34 cellular contexts compared by ENCODE assay signal in the genomic region with DNA sequence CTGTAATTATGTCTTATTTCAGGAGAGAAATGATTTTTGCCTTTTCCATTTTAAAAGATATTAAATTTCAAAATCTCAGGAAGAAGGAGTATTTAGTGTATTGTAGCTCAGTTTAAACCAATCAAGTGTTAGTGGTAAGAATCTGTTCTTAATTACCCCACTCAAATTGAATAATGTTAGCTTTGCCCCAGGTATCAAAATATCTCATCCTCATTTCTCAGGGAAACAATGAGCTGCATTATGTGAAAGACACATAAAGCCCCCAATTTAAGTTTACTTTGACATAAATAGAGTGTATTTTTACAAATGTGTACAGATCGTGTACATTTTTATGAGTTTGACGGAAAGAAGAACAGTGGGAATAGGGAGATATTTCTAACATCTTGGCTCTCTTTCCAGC.
"Had no signal": no experiment of that assay in that cellular context is flagged by ENCODE, and none has a peak within 500 bp of the region (broad histone marks: within the 10 kb centered on the region; RNA-seq: fewer than 3 reads in every experiment).

No MANE protein-coding gene starts in this region.

- H3K27me3 ChIP-seq: ascending aorta, cardiac muscle cell had no signal

- H3K4me3 Mint-ChIP-seq: activated B cell treated with CpG ODN at 0.5 μM for 24 hours; activated CD4-positive, alpha-beta memory T cell treated with anti-CD3 and anti-CD28 coated beads, Interleukin-2, amount 10 ng/mL, durations not matched to agents 7 days and 5 days; activated CD4-positive, alpha-beta T cell treated with anti-CD3 and anti-CD28 coated beads, Interleukin-2, amount 10 ng/mL, durations not matched to agents 24 days and 14 days; activated CD8-positive, alpha-beta memory T cell treated with anti-CD3 and anti-CD28 coated beads, Interleukin-2, amount 10 ng/mL, durations not matched to agents 7 days and 5 days; activated CD8-positive, alpha-beta T cell treated with anti-CD3 and anti-CD28 coated beads, Interleukin-2, amount 10 ng/mL, durations not matched to agents 7 days and 5 days; activated naive CD4-positive, alpha-beta T cell treated with anti-CD3 and anti-CD28 coated beads, Interleukin-2, amount 10 ng/mL, durations not matched to agents 7 days and 5 days; activated naive CD4-positive, alpha-beta T cell treated with anti-CD3 and anti-CD28 coated beads, Interleukin-2, amount 50 U/mL, for 24 hours; activated naive CD8-positive, alpha-beta T cell; activated naive CD8-positive, alpha-beta T cell treated with anti-CD3 and anti-CD28 coated beads, Interleukin-2, amount 10 ng/mL, durations not matched to agents 7 days and 5 days; activated naive CD8-positive, alpha-beta T cell treated with anti-CD3 and anti-CD28 coated beads, Interleukin-2, amount 50 U/mL, for 24 hours; activated T-cell treated with anti-CD3 and anti-CD28 coated beads, Interleukin-2, amount 50 U/mL, for 24 hours; brain; central memory CD8-positive, alpha-beta T cell; T-helper 1 cell treated with Interleukin-12 subunit alpha and Interleukin-12 subunit beta and Interleukin-4 antibody, amounts not matched to agents 30 μg/mL and 1 μg/mL, for 36 hours; T-helper 2 cell treated with Interferon-gamma antibody and Interleukin-4, amounts not matched to agents 5 μg/mL and 100 μg/mL, for 36 hours had no signal

- H3K27ac Mint-ChIP-seq: activated B cell treated with CpG ODN at 0.5 μM for 24 hours; activated CD4-positive, alpha-beta memory T cell treated with anti-CD3 and anti-CD28 coated beads, Interleukin-2, amount 10 ng/mL, durations not matched to agents 7 days and 5 days; activated CD4-positive, alpha-beta T cell treated with anti-CD3 and anti-CD28 coated beads, Interleukin-2, amount 10 ng/mL, durations not matched to agents 24 days and 14 days; activated CD8-positive, alpha-beta memory T cell treated with anti-CD3 and anti-CD28 coated beads, Interleukin-2, amount 10 ng/mL, durations not matched to agents 7 days and 5 days; activated CD8-positive, alpha-beta T cell treated with anti-CD3 and anti-CD28 coated beads, Interleukin-2, amount 10 ng/mL, durations not matched to agents 7 days and 5 days; activated naive CD4-positive, alpha-beta T cell treated with anti-CD3 and anti-CD28 coated beads, Interleukin-2, amount 10 ng/mL, durations not matched to agents 7 days and 5 days; activated naive CD4-positive, alpha-beta T cell treated with anti-CD3 and anti-CD28 coated beads, Interleukin-2, amount 50 U/mL, for 24 hours; activated naive CD8-positive, alpha-beta T cell; activated naive CD8-positive, alpha-beta T cell treated with anti-CD3 and anti-CD28 coated beads, Interleukin-2, amount 10 ng/mL, durations not matched to agents 7 days and 5 days; activated naive CD8-positive, alpha-beta T cell treated with anti-CD3 and anti-CD28 coated beads, Interleukin-2, amount 50 U/mL, for 24 hours; activated T-cell treated with anti-CD3 and anti-CD28 coated beads, Interleukin-2, amount 50 U/mL, for 24 hours; activated T-helper 2 cell treated with anti-CD3 and anti-CD28 coated beads, Interferon-gamma antibody, Interleukin-2, Interleukin-4, amounts not matched to agents 10 μg/mL and 5 μg/mL and 100 μg/mL, durations not matched to agents 14 hours and 24 hours and 36 hours; brain; T-helper 1 cell treated with Interleukin-12 subunit alpha and Interleukin-12 subunit beta and Interleukin-4 antibody, amounts not matched to agents 30 μg/mL and 1 μg/mL, for 36 hours; T-helper 2 cell treated with Interferon-gamma antibody and Interleukin-4, amounts not matched to agents 5 μg/mL and 100 μg/mL, for 36 hours had no signal

- ATAC-seq: activated CD8-positive, alpha-beta memory T cell treated with anti-CD3 and anti-CD28 coated beads, Interleukin-2, amount 10 ng/mL, durations not matched to agents 7 days and 5 days; activated CD8-positive, alpha-beta T cell treated with anti-CD3 and anti-CD28 coated beads, Interleukin-2, amount 10 ng/mL, durations not matched to agents 7 days and 5 days; activated naive CD8-positive, alpha-beta T cell treated with anti-CD3 and anti-CD28 coated beads, Interleukin-2, amount 50 U/mL, for 24 hours had no signal

- H3K4me1 Mint-ChIP-seq: activated B cell treated with CpG ODN at 0.5 μM for 24 hours; activated CD4-positive, alpha-beta memory T cell treated with anti-CD3 and anti-CD28 coated beads, Interleukin-2, amount 10 ng/mL, durations not matched to agents 7 days and 5 days; activated CD4-positive, alpha-beta T cell treated with anti-CD3 and anti-CD28 coated beads, Interleukin-2, amount 10 ng/mL, durations not matched to agents 24 days and 14 days; activated CD8-positive, alpha-beta memory T cell treated with anti-CD3 and anti-CD28 coated beads, Interleukin-2, amount 10 ng/mL, durations not matched to agents 7 days and 5 days; activated naive CD4-positive, alpha-beta T cell treated with anti-CD3 and anti-CD28 coated beads, Interleukin-2, amount 10 ng/mL, durations not matched to agents 7 days and 5 days; activated naive CD4-positive, alpha-beta T cell treated with anti-CD3 and anti-CD28 coated beads, Interleukin-2, amount 50 U/mL, for 24 hours; activated naive CD8-positive, alpha-beta T cell treated with anti-CD3 and anti-CD28 coated beads, Interleukin-2, amount 10 ng/mL, durations not matched to agents 7 days and 5 days; activated naive CD8-positive, alpha-beta T cell treated with anti-CD3 and anti-CD28 coated beads, Interleukin-2, amount 50 U/mL, for 24 hours; central memory CD8-positive, alpha-beta T cell had no signal

- H3K9me3 Mint-ChIP-seq: activated B cell treated with CpG ODN at 0.5 μM for 24 hours; activated CD4-positive, alpha-beta T cell treated with anti-CD3 and anti-CD28 coated beads, Interleukin-2, amount 10 ng/mL, durations not matched to agents 24 days and 14 days; activated naive CD8-positive, alpha-beta T cell treated with anti-CD3 and anti-CD28 coated beads, Interleukin-2, amount 10 ng/mL, durations not matched to agents 7 days and 5 days; activated naive CD8-positive, alpha-beta T cell treated with anti-CD3 and anti-CD28 coated beads, Interleukin-2, amount 50 U/mL, for 24 hours; activated T-helper 2 cell treated with anti-CD3 and anti-CD28 coated beads, Interferon-gamma antibody, Interleukin-2, Interleukin-4, amounts not matched to agents 10 μg/mL and 5 μg/mL and 100 μg/mL, durations not matched to agents 14 hours and 24 hours and 36 hours; brain; central memory CD8-positive, alpha-beta T cell; T-helper 1 cell treated with Interleukin-12 subunit alpha and Interleukin-12 subunit beta and Interleukin-4 antibody, amounts not matched to agents 30 μg/mL and 1 μg/mL, for 36 hours; T-helper 2 cell treated with Interferon-gamma antibody and Interleukin-4, amounts not matched to agents 5 μg/mL and 100 μg/mL, for 36 hours had no signal

- H3K27ac ChIP-seq: ascending aorta, cardiac muscle cell, VCaP had no signal

- H3K4me3 ChIP-seq: ascending aorta, cardiac muscle cell had no signal

- H3K36me3 ChIP-seq: ascending aorta, cardiac muscle cell had no signal

- DNase-seq: activated B cell treated with CpG ODN at 0.5 μM for 24 hours; activated CD4-positive, alpha-beta memory T cell treated with anti-CD3 and anti-CD28 coated beads, Interleukin-2, amount 10 ng/mL, durations not matched to agents 7 days and 5 days; activated CD4-positive, alpha-beta T cell treated with anti-CD3 and anti-CD28 coated beads for 4 hours; activated CD4-positive, alpha-beta T cell treated with anti-CD3 and anti-CD28 coated beads, Interleukin-2, amount 10 ng/mL, durations not matched to agents 24 days and 14 days; activated CD4-positive, alpha-beta T cell treated with anti-CD3 and anti-CD28 coated beads, Interleukin-2, amount 50 U/mL, for 48 hours; activated CD4-positive, CD25-positive, alpha-beta regulatory T cell treated with anti-CD3 and anti-CD28 coated beads, Interleukin-2, amount 50 U/mL, for 72 hours; activated CD8-positive, alpha-beta memory T cell treated with anti-CD3 and anti-CD28 coated beads for 24 hours; activated CD8-positive, alpha-beta memory T cell treated with anti-CD3 and anti-CD28 coated beads, Interleukin-2, amount 10 ng/mL, durations not matched to agents 7 days and 5 days; activated CD8-positive, alpha-beta memory T cell treated with anti-CD3 and anti-CD28 coated beads, Interleukin-2, amount 50 U/mL, for 48 hours; activated CD8-positive, alpha-beta T cell treated with anti-CD3 and anti-CD28 coated beads, Interleukin-2, amount 10 ng/mL, durations not matched to agents 7 days and 5 days; activated effector memory CD4-positive, alpha-beta T cell treated with Interleukin-2 at 50 U/mL for 16 hours; activated gamma-delta T cell; activated naive CD4-positive, alpha-beta T cell treated with anti-CD3 and anti-CD28 coated beads, Interleukin-2, amount 10 ng/mL, durations not matched to agents 7 days and 5 days; activated naive CD4-positive, alpha-beta T cell treated with Interleukin-2 at 50 U/mL for 16 hours; activated naive CD8-positive, alpha-beta T cell treated with anti-CD3 and anti-CD28 coated beads, Interleukin-2, amount 10 ng/mL, durations not matched to agents 7 days and 5 days; activated naive CD8-positive, alpha-beta T cell treated with anti-CD3 and anti-CD28 coated beads, Interleukin-2, amount 50 U/mL, for 24 hours; activated T-cell treated with anti-CD3 and anti-CD28 coated beads, Interleukin-2, amount 50 U/mL, for 24 hours; activated T-cell treated with anti-CD3 and anti-CD28 coated beads, Interleukin-2, amount 50 U/mL, for 48 hours; amygdala; anterior cingulate cortex; caudate nucleus; cerebellar nuclear complex; T-helper 2 cell; T-helper 9 cell had no signal

- H3K9me3 ChIP-seq: ascending aorta had no signal

- H3K36me3 Mint-ChIP-seq: activated CD8-positive, alpha-beta memory T cell treated with anti-CD3 and anti-CD28 coated beads, Interleukin-2, amount 10 ng/mL, durations not matched to agents 7 days and 5 days; activated naive CD4-positive, alpha-beta T cell treated with anti-CD3 and anti-CD28 coated beads, Interleukin-2, amount 10 ng/mL, durations not matched to agents 7 days and 5 days; activated naive CD4-positive, alpha-beta T cell treated with anti-CD3 and anti-CD28 coated beads, Interleukin-2, amount 50 U/mL, for 24 hours; activated naive CD8-positive, alpha-beta T cell; activated naive CD8-positive, alpha-beta T cell treated with anti-CD3 and anti-CD28 coated beads, Interleukin-2, amount 10 ng/mL, durations not matched to agents 7 days and 5 days; brain had no signal

- H3K4me1 ChIP-seq: ascending aorta had no signal

- H3K27me3 Mint-ChIP-seq: activated B cell treated with CpG ODN at 0.5 μM for 24 hours; activated CD4-positive, alpha-beta memory T cell treated with anti-CD3 and anti-CD28 coated beads, Interleukin-2, amount 10 ng/mL, durations not matched to agents 7 days and 5 days; activated CD4-positive, alpha-beta T cell treated with anti-CD3 and anti-CD28 coated beads, Interleukin-2, amount 10 ng/mL, durations not matched to agents 24 days and 14 days; activated CD8-positive, alpha-beta memory T cell treated with anti-CD3 and anti-CD28 coated beads, Interleukin-2, amount 10 ng/mL, durations not matched to agents 7 days and 5 days; activated naive CD4-positive, alpha-beta T cell treated with anti-CD3 and anti-CD28 coated beads, Interleukin-2, amount 10 ng/mL, durations not matched to agents 7 days and 5 days; activated naive CD4-positive, alpha-beta T cell treated with anti-CD3 and anti-CD28 coated beads, Interleukin-2, amount 50 U/mL, for 24 hours; activated naive CD8-positive, alpha-beta T cell; activated naive CD8-positive, alpha-beta T cell treated with anti-CD3 and anti-CD28 coated beads, Interleukin-2, amount 10 ng/mL, durations not matched to agents 7 days and 5 days; activated naive CD8-positive, alpha-beta T cell treated with anti-CD3 and anti-CD28 coated beads, Interleukin-2, amount 50 U/mL, for 24 hours; activated T-cell treated with anti-CD3 and anti-CD28 coated beads, Interleukin-2, amount 50 U/mL, for 24 hours; brain; central memory CD8-positive, alpha-beta T cell had no signal
